ENCODE assay signal across 1 cellular context in the genomic region with DNA sequence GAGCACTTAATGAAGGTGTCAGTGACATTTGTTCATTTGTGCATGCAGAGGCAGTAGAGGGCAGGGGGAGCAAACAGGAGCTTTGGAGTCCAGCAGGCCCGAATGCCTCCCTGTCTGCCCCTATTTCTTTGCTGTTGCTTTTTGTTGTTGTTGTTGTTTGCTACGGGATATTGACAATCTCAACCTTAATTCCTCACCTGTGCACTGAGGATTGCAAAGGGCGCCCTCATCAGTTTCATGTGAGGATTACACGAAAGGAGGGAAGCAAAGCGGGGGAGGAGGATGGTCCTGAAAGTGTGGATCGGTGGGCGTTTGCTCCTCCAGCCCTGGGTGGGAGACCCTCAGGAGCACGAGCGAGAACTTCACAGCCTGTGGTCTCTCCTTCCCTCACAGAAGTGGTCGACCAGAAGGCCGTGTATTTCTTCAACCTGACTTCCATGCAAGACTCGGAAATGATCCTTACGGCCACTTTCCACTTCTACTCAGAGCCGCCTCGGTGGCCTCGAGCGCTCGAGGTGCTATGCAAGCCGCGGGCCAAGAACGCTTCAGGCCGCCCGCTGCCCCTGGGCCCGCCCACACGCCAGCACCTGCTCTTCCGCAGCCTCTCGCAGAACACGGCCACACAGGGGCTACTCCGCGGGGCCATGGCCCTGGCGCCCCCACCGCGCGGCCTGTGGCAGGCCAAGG.
A peak's percentile ranks its signal among the peaks of the same experiment; 100 is the strongest.
TF ChIP-seq lines count a peak whose summit lies in the region.

No MANE protein-coding gene starts in this region.

TF ChIP-seq in H1, 55 proteins besides CTCF, POLR2A, EP300 and RAD21:
- TF ChIP-seq, protein P1, sequence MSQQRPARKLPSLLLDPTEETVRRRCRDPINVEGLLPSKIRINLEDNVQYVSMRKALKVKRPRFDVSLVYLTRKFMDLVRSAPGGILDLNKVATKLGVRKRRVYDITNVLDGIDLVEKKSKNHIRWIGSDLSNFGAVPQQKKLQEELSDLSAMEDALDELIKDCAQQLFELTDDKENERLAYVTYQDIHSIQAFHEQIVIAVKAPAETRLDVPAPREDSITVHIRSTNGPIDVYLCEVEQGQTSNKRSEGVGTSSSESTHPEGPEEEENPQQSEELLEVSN (IDR thresholded peaks at IDR 0.05) = peak; percentile 77
- no peak for TF ChIP-seq RNF2 (IDR thresholded peaks at IDR 0.05; ENCODE audit: borderline replicate concordance, low read depth, low read length, missing control alignments, poor library complexity, severe bottlenecking)
